17 cellular contexts compared by ENCODE assay signal in genomic region chr6:121951077-121951476, GRCh38.
"Had no signal": no experiment of that assay in that cellular context is flagged by ENCODE, and none has a peak within 500 bp of the region (broad histone marks: within the 10 kb centered on the region; RNA-seq: fewer than 3 reads in every experiment).

No MANE protein-coding gene starts in this region.

- H3K4me3 Mint-ChIP-seq: activated CD4-positive, alpha-beta T cell treated with anti-CD3 and anti-CD28 coated beads, Interleukin-2, amount 10 ng/mL, durations not matched to agents 7 days and 5 days; activated naive CD4-positive, alpha-beta T cell treated with anti-CD3 and anti-CD28 coated beads for 36 hours; activated T-cell treated with anti-CD3 and anti-CD28 coated beads, Interleukin-2, amount 50 U/mL, for 4 hours; immature natural killer cell; nephron; stimulated activated effector memory CD8-positive, alpha-beta T cell treated with anti-CD3 and anti-CD28 coated beads, Interleukin-12 subunit alpha, Interleukin-12 subunit beta, amount 100 ng/mL, for 72 hours; T-helper 1 cell treated with Interleukin-12 subunit alpha and Interleukin-12 subunit beta and Interleukin-4 antibody, amounts not matched to agents 30 μg/mL and 1 μg/mL, for 36 hours had no signal

- H3K9me3 ChIP-seq: psoas muscle, right lobe of liver, stomach, testis had no signal

- H3K27me3 ChIP-seq: heart right ventricle, right lobe of liver, stomach, testis had no signal

- ATAC-seq: activated CD4-positive, CD25-positive, alpha-beta regulatory T cell treated with anti-CD3 and anti-CD28 coated beads, Interleukin-2, amount 50 U/mL, for 24 hours; activated T-cell treated with anti-CD3 and anti-CD28 coated beads, Interleukin-2, amount 50 U/mL, for 4 hours; heart right ventricle; psoas muscle; right lobe of liver; stimulated activated effector memory CD8-positive, alpha-beta T cell treated with anti-CD3 and anti-CD28 coated beads, Interleukin-12 subunit alpha, Interleukin-12 subunit beta, amount 100 ng/mL, for 72 hours had no signal

- H3K4me1 ChIP-seq: heart right ventricle, psoas muscle, right lobe of liver, testis had no signal

- H3K27ac ChIP-seq: heart right ventricle, psoas muscle, right lobe of liver, testis had no signal

- H3K4me3 ChIP-seq: heart right ventricle, psoas muscle, right lobe of liver, stomach, testis had no signal

- H3K4me1 Mint-ChIP-seq: activated CD4-positive, alpha-beta T cell treated with anti-CD3 and anti-CD28 coated beads, Interleukin-2, amount 10 ng/mL, durations not matched to agents 7 days and 5 days; immature natural killer cell; nephron; stimulated activated effector memory CD8-positive, alpha-beta T cell treated with anti-CD3 and anti-CD28 coated beads, Interleukin-12 subunit alpha, Interleukin-12 subunit beta, amount 100 ng/mL, for 72 hours had no signal

- H3K36me3 ChIP-seq: heart right ventricle, right lobe of liver, stomach had no signal

- H3K36me3 Mint-ChIP-seq: immature natural killer cell; stimulated activated effector memory CD8-positive, alpha-beta T cell treated with anti-CD3 and anti-CD28 coated beads, Interleukin-12 subunit alpha, Interleukin-12 subunit beta, amount 100 ng/mL, for 72 hours had no signal

- H3K27ac Mint-ChIP-seq: activated CD4-positive, alpha-beta T cell treated with anti-CD3 and anti-CD28 coated beads, Interleukin-2, amount 10 ng/mL, durations not matched to agents 7 days and 5 days; activated naive CD4-positive, alpha-beta T cell treated with anti-CD3 and anti-CD28 coated beads for 36 hours; immature natural killer cell; nephron; stimulated activated effector memory CD8-positive, alpha-beta T cell treated with anti-CD3 and anti-CD28 coated beads, Interleukin-12 subunit alpha, Interleukin-12 subunit beta, amount 100 ng/mL, for 72 hours; T-helper 1 cell treated with Interleukin-12 subunit alpha and Interleukin-12 subunit beta and Interleukin-4 antibody, amounts not matched to agents 30 μg/mL and 1 μg/mL, for 36 hours had no signal

- H3K27me3 Mint-ChIP-seq: activated CD4-positive, alpha-beta T cell treated with anti-CD3 and anti-CD28 coated beads, Interleukin-2, amount 10 ng/mL, durations not matched to agents 7 days and 5 days had no signal

- H3K9me3 Mint-ChIP-seq: activated naive CD4-positive, alpha-beta T cell treated with anti-CD3 and anti-CD28 coated beads for 36 hours; T-helper 1 cell treated with Interleukin-12 subunit alpha and Interleukin-12 subunit beta and Interleukin-4 antibody, amounts not matched to agents 30 μg/mL and 1 μg/mL, for 36 hours had no signal

- DNase-seq: activated CD4-positive, alpha-beta T cell treated with anti-CD3 and anti-CD28 coated beads, Interleukin-2, amount 10 ng/mL, durations not matched to agents 7 days and 5 days; activated CD8-positive, alpha-beta memory T cell treated with anti-CD3 and anti-CD28 coated beads, Interleukin-2, amount 50 U/mL, for 4 hours; activated naive CD4-positive, alpha-beta T cell treated with anti-CD3 and anti-CD28 coated beads for 36 hours; activated T-cell treated with anti-CD3 and anti-CD28 coated beads, Interleukin-2, amount 50 U/mL, for 4 hours; effector CD4-positive, alpha-beta T cell; heart right ventricle; immature natural killer cell; occipital lobe; psoas muscle; right lobe of liver; stimulated activated CD4-positive, alpha-beta T cell treated with anti-CD3 and anti-CD28 coated beads, Interleukin-4, amount 100 ng/mL, for 24 hours; stomach; testis had no signal
